15 cellular contexts compared by ENCODE assay signal in the genomic region with DNA sequence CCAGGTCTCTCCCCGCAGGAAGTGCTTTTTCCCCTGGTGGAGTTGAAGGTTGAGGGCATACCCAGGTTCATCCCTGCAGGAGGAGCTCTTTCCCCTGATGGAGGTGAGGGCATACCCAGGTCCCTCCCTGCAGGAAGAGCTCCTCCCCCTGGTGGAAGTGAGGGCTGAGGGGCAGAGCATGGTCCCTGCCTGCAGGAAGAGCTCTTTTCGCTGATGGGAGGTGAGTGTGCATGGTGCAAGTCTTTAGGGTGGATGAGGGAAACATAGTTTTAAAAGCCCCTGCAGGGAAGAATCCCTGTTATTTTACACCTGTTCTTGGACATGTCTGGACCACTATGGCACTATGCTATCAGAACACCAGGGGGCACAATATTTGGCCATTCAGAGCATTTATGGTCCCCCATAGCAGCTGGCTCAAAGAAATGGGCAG. TPM values are rescaled to one million over a fixed set of nuclear protein-coding genes. Genes with fewer than 3 reads are reported as not detected.
DNase-seq lines count a peak whose midpoint lies in the region; ATAC-seq and TF ChIP-seq lines count a peak whose summit lies in the region.
"Had no signal": no experiment of that assay in that cellular context is flagged by ENCODE, and none has a peak within 500 bp of the region (broad histone marks: within the 10 kb centered on the region; RNA-seq: fewer than 3 reads in every experiment).

No MANE protein-coding gene starts in this region.

- H4K20me1 ChIP-seq in IMR-90 (ENCODE audit: insufficient read depth, low read length), result no peaks in the 10 kb centered on the region

- H3K9me3 Mint-ChIP-seq in osteocyte (ENCODE audit: unreplicated experiment), result no peaks in the 10 kb centered on the region
- no peaks in the 10 kb centered on the region for H3K9me3 Mint-ChIP-seq in activated T-helper 2 cell treated with anti-CD3 and anti-CD28 coated beads, Interferon-gamma antibody, Interleukin-2, Interleukin-4, amounts not matched to agents 10 μg/mL and 5 μg/mL and 100 μg/mL, durations not matched to agents 14 hours and 24 hours and 36 hours
- H3K9me3 Mint-ChIP-seq: activated B cell treated with CpG ODN at 0.5 μM for 24 hours; activated T-helper 1 cell treated with anti-CD3 and anti-CD28 coated beads, Interleukin-12 subunit alpha, Interleukin-12 subunit beta, Interleukin-2, Interleukin-4 antibody, amounts not matched to agents 30 ng/mL and 10 ng/mL and 1 ng/mL, durations not matched to agents 14 hours and 24 hours and 36 hours had no signal

- H3K27ac Mint-ChIP-seq in osteocyte (ENCODE audit: unreplicated experiment), result no peak overlapping the region
- H3K27ac Mint-ChIP-seq in activated T-helper 2 cell treated with anti-CD3 and anti-CD28 coated beads, Interferon-gamma antibody, Interleukin-2, Interleukin-4, amounts not matched to agents 10 μg/mL and 5 μg/mL and 100 μg/mL, durations not matched to agents 14 hours and 24 hours and 36 hours, result no peak overlapping the region
- H3K27ac Mint-ChIP-seq: activated B cell treated with CpG ODN at 0.5 μM for 24 hours; activated T-helper 1 cell treated with anti-CD3 and anti-CD28 coated beads, Interleukin-12 subunit alpha, Interleukin-12 subunit beta, Interleukin-2, Interleukin-4 antibody, amounts not matched to agents 30 ng/mL and 10 ng/mL and 1 ng/mL, durations not matched to agents 14 hours and 24 hours and 36 hours had no signal

- H4K91ac ChIP-seq in IMR-90 (ENCODE audit: insufficient read depth, low read depth, low read length), result no peak overlapping the region

- no peak overlapping the region for H2AK9ac ChIP-seq in IMR-90 (replicated peaks; ENCODE audit: low read depth, low read length, poor library complexity)

- no peak overlapping the region for H2AK5ac ChIP-seq in IMR-90 (ENCODE audit: low read depth, low read length)

- no peak overlapping the region for H2BK20ac ChIP-seq in IMR-90 (ENCODE audit: low read depth, low read length)

- H3K4me3 Mint-ChIP-seq in osteocyte (ENCODE audit: unreplicated experiment), result no peak overlapping the region
- H3K4me3 Mint-ChIP-seq in activated T-helper 2 cell treated with anti-CD3 and anti-CD28 coated beads, Interferon-gamma antibody, Interleukin-2, Interleukin-4, amounts not matched to agents 10 μg/mL and 5 μg/mL and 100 μg/mL, durations not matched to agents 14 hours and 24 hours and 36 hours (ENCODE audit: low read depth), result no peak overlapping the region
- H3K4me3 Mint-ChIP-seq: activated B cell treated with CpG ODN at 0.5 μM for 24 hours; activated T-helper 1 cell treated with anti-CD3 and anti-CD28 coated beads, Interleukin-12 subunit alpha, Interleukin-12 subunit beta, Interleukin-2, Interleukin-4 antibody, amounts not matched to agents 30 ng/mL and 10 ng/mL and 1 ng/mL, durations not matched to agents 14 hours and 24 hours and 36 hours had no signal

- no CpG with 5 or more reads among the region's 2 CpGs for WGBS in IMR-90 (ENCODE audit: extremely low coverage in 2 of 2, insufficient read length in 1 of 2), 2 experiments

- no peak overlapping the region for H3K9ac ChIP-seq in IMR-90 (ENCODE audit: low read depth, low read length)

- H3K36me3 ChIP-seq in IMR-90 (ENCODE audit: control insufficient read depth, insufficient read depth, low read length) (no peaks in the 10 kb centered on the region), brain microvascular endothelial cell (replicated peaks) (no peaks in the 10 kb centered on the region)
- H3K36me3 ChIP-seq in effector memory CD4-positive, alpha-beta T cell (ENCODE audit: control insufficient read depth, insufficient read depth, low read length), result no peaks in the 10 kb centered on the region

- H3K23ac ChIP-seq in IMR-90 (ENCODE audit: low read depth, low read length), result no peak overlapping the region

- H3K4ac ChIP-seq in IMR-90 (ENCODE audit: low read depth, low read length), result no peak overlapping the region

- peak; percentile 29 for TF ChIP-seq CTCF in IMR-90 (conservative IDR thresholded peaks at IDR 0.05; ENCODE audit: low read depth, low read length)
- TF ChIP-seq CTCF in brain microvascular endothelial cell (IDR thresholded peaks at IDR 0.05; ENCODE audit: low read depth, low read length, missing control alignments), result peak; percentile 28
- peak; percentile 20 for TF ChIP-seq CTCF in osteocyte (IDR thresholded peaks at IDR 0.05)

- POLR2A ChIA-PET in IMR-90 (lab: Charles Lee; ENCODE audit: unreplicated experiment), result no interaction called here

- no peak overlapping the region for H3K56ac ChIP-seq in IMR-90 (ENCODE audit: extremely low read depth, insufficient read depth, low read length)

- TF ChIP-seq POLR2A in IMR-90 (IDR thresholded peaks at IDR 0.05; ENCODE audit: low read depth, low read length), result no peak

- no peak overlapping the region for H3K27ac ChIP-seq in IMR-90 (ENCODE audit: insufficient read depth, low read length)
- no peak overlapping the region for H3K27ac ChIP-seq in brain microvascular endothelial cell
- H3K27ac ChIP-seq in effector memory CD4-positive, alpha-beta T cell (ENCODE audit: insufficient read depth, low read length, poor library complexity, severe bottlenecking), result no peak overlapping the region
- H3K27ac ChIP-seq: RWPE1 had no signal

- no peak overlapping the region for H4K8ac ChIP-seq in IMR-90 (ENCODE audit: low read depth in 2 of 2, low read length in 2 of 2)

- peak; percentile 27; the same call in 1 of the 2 replicates for TF ChIP-seq RAD21 in IMR-90 (IDR thresholded peaks at IDR 0.05; ENCODE audit: low read length)

- no peaks in the 10 kb centered on the region for H3K9me1 ChIP-seq in IMR-90 (ENCODE audit: insufficient read depth, low read length)

- in situ Hi-C loops in IMR-90 (cut with MboI; ENCODE audit: low sequenced_read_pairs), result no loop called here
- in situ Hi-C loops in brain microvascular endothelial cell (cut with HindIII; ENCODE audit: low pct_ligation_motif_present, low sequenced_read_pairs), result no loop called here

- no peak for ATAC-seq in IMR-90 (ENCODE audit: low read depth)
- ATAC-seq in HG03520 (IDR thresholded peaks at IDR 0.05; ENCODE audit: unreplicated experiment), result no peak

- intact Hi-C loops in IMR-90 (cut with micrococcal nuclease), result loop anchor here (5.0 kb wide), 1 partner anchor 736 kb away; the partner anchor contains the start of gene PNPLA4
- intact Hi-C loops in activated T-helper 2 cell treated with anti-CD3 and anti-CD28 coated beads, Interferon-gamma antibody, Interleukin-2, Interleukin-4, amounts not matched to agents 10 μg/mL and 5 μg/mL and 100 μg/mL, durations not matched to agents 14 hours and 24 hours and 36 hours (cut with micrococcal nuclease), result no loop called here

- no peak overlapping the region for H2BK120ac ChIP-seq in IMR-90 (ENCODE audit: low read depth, low read length)

- H3K27me3 ChIP-seq in IMR-90 (ENCODE audit: control insufficient read depth, insufficient read depth, low read length), result no peaks in the 10 kb centered on the region
- no peaks in the 10 kb centered on the region for H3K27me3 ChIP-seq in brain microvascular endothelial cell (replicated peaks)
- H3K27me3 ChIP-seq in effector memory CD4-positive, alpha-beta T cell (replicated peaks; ENCODE audit: control insufficient read depth, insufficient read depth, low read length, poor library complexity, severe bottlenecking), result no peaks in the 10 kb centered on the region

- no peaks in the 10 kb centered on the region for H3K4me1 ChIP-seq in IMR-90 (ENCODE audit: control insufficient read depth, insufficient read depth, low read length)
- H3K4me1 ChIP-seq in effector memory CD4-positive, alpha-beta T cell (ENCODE audit: control insufficient read depth, insufficient read depth, low read length, poor library complexity, severe bottlenecking), result no peaks in the 10 kb centered on the region

- no peak overlapping the region for H4K5ac ChIP-seq in IMR-90 (ENCODE audit: low read depth, low read length)

- peaks cover 3% of the 10 kb centered on the region for H3K4me1 Mint-ChIP-seq in osteocyte (ENCODE audit: unreplicated experiment)
- no peaks in the 10 kb centered on the region for H3K4me1 Mint-ChIP-seq in activated T-helper 2 cell treated with anti-CD3 and anti-CD28 coated beads, Interferon-gamma antibody, Interleukin-2, Interleukin-4, amounts not matched to agents 10 μg/mL and 5 μg/mL and 100 μg/mL, durations not matched to agents 14 hours and 24 hours and 36 hours (ENCODE audit: low read depth)
- H3K4me1 Mint-ChIP-seq: activated B cell treated with CpG ODN at 0.5 μM for 24 hours had no signal

- no peaks in the 10 kb centered on the region for H3K79me1 ChIP-seq in IMR-90 (ENCODE audit: low read depth in 1 of 2, low read length in 2 of 2)

- peak; percentile 57 for DNase-seq in NCI-H748 (lab: John Stamatoyannopoulos, UW; ENCODE audit: unreplicated experiment)
- no peak for DNase-seq in NCI-H748 treated with DMSO at 0.1 percent for 48 hours (lab: John Stamatoyannopoulos, UW)
- peak; percentile 5 for DNase-seq in IMR-90
- no peak for DNase-seq in brain microvascular endothelial cell
- no peak for DNase-seq in osteocyte (ENCODE audit: extremely low spot score, unreplicated experiment)
- no peak for DNase-seq in effector memory CD4-positive, alpha-beta T cell
- no peak for DNase-seq in activated T-helper 2 cell treated with anti-CD3 and anti-CD28 coated beads, Interferon-gamma antibody, Interleukin-2, Interleukin-4, amounts not matched to agents 10 μg/mL and 5 μg/mL and 100 μg/mL, durations not matched to agents 14 hours and 24 hours and 36 hours (ENCODE audit: low spot score)
- DNase-seq: activated B cell treated with CpG ODN at 0.5 μM for 24 hours; caudate nucleus; kidney glomerular epithelial cell; NCI-H1930; stimulated activated CD8-positive, alpha-beta memory T cell treated with anti-CD3 and anti-CD28 coated beads, Interleukin-4, amount 100 ng/mL, for 48 hours had no signal

- H3K27me3 Mint-ChIP-seq in osteocyte (ENCODE audit: unreplicated experiment), result no peaks in the 10 kb centered on the region
- H3K27me3 Mint-ChIP-seq in activated T-helper 2 cell treated with anti-CD3 and anti-CD28 coated beads, Interferon-gamma antibody, Interleukin-2, Interleukin-4, amounts not matched to agents 10 μg/mL and 5 μg/mL and 100 μg/mL, durations not matched to agents 14 hours and 24 hours and 36 hours (ENCODE audit: low read depth), result no peaks in the 10 kb centered on the region
- H3K27me3 Mint-ChIP-seq: activated B cell treated with CpG ODN at 0.5 μM for 24 hours had no signal

- no TSS peak for BruUV-seq in IMR-90 (replicated peaks; lab: Mats Ljungman, UMichigan)

- dilution Hi-C loops in IMR-90 (cut with HindIII; ENCODE audit: low sequenced_read_pairs, unreplicated experiment), result no loop called here

- no peak overlapping the region for H2BK5ac ChIP-seq in IMR-90 (ENCODE audit: low read depth, low read length, poor library complexity, severe bottlenecking)

- H3K18ac ChIP-seq in IMR-90 (ENCODE audit: low read depth, low read length), result no peak overlapping the region

- no peak overlapping the region for H3K14ac ChIP-seq in IMR-90 (replicated peaks; ENCODE audit: low read depth, low read length)

- H3K4me3 ChIP-seq in IMR-90 (ENCODE audit: insufficient read depth, low read depth, low read length), result no peak overlapping the region
- no peak overlapping the region for H3K4me3 ChIP-seq in brain microvascular endothelial cell (ENCODE audit: low read depth, low read length)
- H3K4me3 ChIP-seq in effector memory CD4-positive, alpha-beta T cell (ENCODE audit: insufficient read depth, low read depth, low read length, poor library complexity, severe bottlenecking), result no peak overlapping the region

- H3K4me2 ChIP-seq in IMR-90 (ENCODE audit: low read depth, low read length), result no peak overlapping the region

- no peaks in the 10 kb centered on the region for H3K36me3 Mint-ChIP-seq in osteocyte (ENCODE audit: unreplicated experiment)
- no peaks in the 10 kb centered on the region for H3K36me3 Mint-ChIP-seq in activated T-helper 2 cell treated with anti-CD3 and anti-CD28 coated beads, Interferon-gamma antibody, Interleukin-2, Interleukin-4, amounts not matched to agents 10 μg/mL and 5 μg/mL and 100 μg/mL, durations not matched to agents 14 hours and 24 hours and 36 hours (ENCODE audit: low read depth)

- no peak overlapping the region for H2BK15ac ChIP-seq in IMR-90 (ENCODE audit: low read depth, low read length)

- H2AFZ ChIP-seq in IMR-90 (replicated peaks; ENCODE audit: low read length, poor library complexity), result no peak overlapping the region

- CTCF ChIA-PET in IMR-90 (lab: Yijun Ruan, JAX), result interaction anchor here (0.8 to 0.9 kb wide), 2 partner anchors 125 to 140 kb away, joined by 4 to 7 read pairs; no protein-coding TSS in a partner anchor

- no peaks in the 10 kb centered on the region for H3K9me3 ChIP-seq in IMR-90 (ENCODE audit: control insufficient read depth, insufficient read depth, low read length)
- H3K9me3 ChIP-seq in effector memory CD4-positive, alpha-beta T cell (ENCODE audit: control insufficient read depth, low read length), result no peaks in the 10 kb centered on the region

RNA-seq across cellular contexts. Expression of gene PUDP, which starts 43.7 kb away (rescaled TPM):
- total RNA-seq in IMR-90 (2012; rRNA removed) (22.2 and 25.0 TPM in 2 replicates), osteocyte (18.4 and 21.9 TPM in 2 replicates)
- 28.6 and 29.4 TPM in 2 replicates for polyA plus RNA-seq in IMR-90 (2012; rRNA removed)
- 19.5 and 44.1 TPM in 2 replicates for polyA plus RNA-seq in IMR-90 (2012; cell fraction: cytosol; rRNA removed)
- polyA plus RNA-seq in IMR-90 (2012; cell fraction: nucleus; rRNA removed; ENCODE audit: low replicate concordance), result 9.6 and 13.2 TPM in 2 replicates
- 16.3 and 16.7 TPM in 2 replicates for total RNA-seq in activated T-helper 2 cell treated with anti-CD3 and anti-CD28 coated beads, Interferon-gamma antibody, Interleukin-2, Interleukin-4, amounts not matched to agents 10 μg/mL and 5 μg/mL and 100 μg/mL, durations not matched to agents 14 hours and 24 hours and 36 hours

RNA-seq across cellular contexts. Expression of gene STS, which starts 44.2 kb away (rescaled TPM):
- total RNA-seq in IMR-90 (2012; rRNA removed) (3.4 and 3.6 TPM in 2 replicates), osteocyte (13.3 and 13.5 TPM in 2 replicates)
- polyA plus RNA-seq in IMR-90 (2012; rRNA removed), result 2.4 and 2.6 TPM in 2 replicates
- polyA plus RNA-seq in IMR-90 (2012; cell fraction: cytosol; rRNA removed), result 0.96 and 1.2 TPM in 2 replicates
- polyA plus RNA-seq in IMR-90 (2012; cell fraction: nucleus; rRNA removed; ENCODE audit: low replicate concordance), result 0.35 and 1.4 TPM in 2 replicates
- 0.90 and 1.0 TPM in 2 replicates for total RNA-seq in activated T-helper 2 cell treated with anti-CD3 and anti-CD28 coated beads, Interferon-gamma antibody, Interleukin-2, Interleukin-4, amounts not matched to agents 10 μg/mL and 5 μg/mL and 100 μg/mL, durations not matched to agents 14 hours and 24 hours and 36 hours

Comparison
In these comparisons a context has a peak if more than half of its experiments do, and no peak if none do; other contexts are left out.
1. DNase-seq: peak in NCI-H748 (single experiment) and IMR-90 (single experiment); none in NCI-H748 treated with DMSO at 0.1 percent for 48 hours (single experiment), brain microvascular endothelial cell (single experiment), osteocyte (single experiment), effector memory CD4-positive, alpha-beta T cell (0 of 3) and activated T-helper 2 cell treated with anti-CD3 and anti-CD28 coated beads, Interferon-gamma antibody, Interleukin-2, Interleukin-4, amounts not matched to agents 10 μg/mL and 5 μg/mL and 100 μg/mL, durations not matched to agents 14 hours and 24 hours and 36 hours (single experiment).
2. Peak in every context shown above with its lines, with median percentiles within 50 percentile points of each other: CTCF ChIP-seq.